In the genomic region with DNA sequence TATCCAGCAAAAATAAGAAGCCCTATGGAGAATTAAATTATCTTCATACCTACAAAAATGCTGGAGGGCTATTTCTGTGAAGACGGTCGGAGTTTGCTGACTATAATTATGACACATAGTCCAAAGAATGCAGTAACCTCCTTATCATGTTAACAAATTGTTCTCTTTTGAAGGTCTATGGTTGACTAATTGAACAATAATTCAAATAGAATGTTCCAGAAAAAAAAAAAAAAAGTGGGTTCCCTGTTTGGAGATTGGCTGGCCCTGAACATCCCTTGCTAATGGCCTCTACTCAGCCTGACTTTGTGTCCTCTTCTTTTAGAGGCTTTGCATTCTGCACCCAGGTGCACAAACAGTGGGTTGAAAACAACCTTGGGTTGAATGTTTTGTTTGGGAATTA, we compare ENCODE assay signal across 17 cellular contexts.
A peak's percentile ranks its signal among the peaks of the same experiment; 100 is the strongest.
DNase-seq lines count a peak whose midpoint lies in the region; ATAC-seq and TF ChIP-seq lines count a peak whose summit lies in the region.
"Had no signal": no experiment of that assay in that cellular context is flagged by ENCODE, and none has a peak within 500 bp of the region (broad histone marks: within the 10 kb centered on the region; RNA-seq: fewer than 3 reads in every experiment).

No MANE protein-coding gene starts in this region.

- H3K27ac ChIP-seq in IMR-90 (ENCODE audit: insufficient read depth, low read length) (no peak overlapping the region), A673 (ENCODE audit: low read depth, low read length, poor library complexity, severe bottlenecking) (no peak overlapping the region)
- H3K27ac ChIP-seq: colonic mucosa, gastrocnemius medialis, psoas muscle had no signal

- dilution Hi-C loops in IMR-90 (cut with HindIII; ENCODE audit: low sequenced_read_pairs, unreplicated experiment) = no loop called here

- H3K79me1 ChIP-seq in IMR-90 (ENCODE audit: low read depth in 1 of 2, low read length in 2 of 2) = 0 out of 4 replicates have a peak, but pooled peaks cover 0 to 2% of the 10 kb centered on the region in 2 experiments

- H2AK5ac ChIP-seq in IMR-90 (ENCODE audit: low read depth, low read length) = 0 out of 2 replicates have a peak overlapping the region, but pooled peaks have one; percentile 48

- POLR2A ChIA-PET in AG04449 (lab: Yijun Ruan, JAX) (interaction anchor here (0.9 kb wide), 1 partner anchor 88 kb away, joined by 3 read pairs; no protein-coding TSS in a partner anchor), IMR-90 (lab: Charles Lee; ENCODE audit: unreplicated experiment) (no interaction called here), A673 (lab: Charles Lee; ENCODE audit: low non-redundant PET) (no interaction called here)
- POLR2A ChIA-PET in activated CD4-positive, alpha-beta T cell treated with anti-CD3 and anti-CD28 coated beads for 36 hours (lab: Charles Lee) = no interaction called here

- H3K9me3 Mint-ChIP-seq in activated CD4-positive, alpha-beta T cell treated with anti-CD3 and anti-CD28 coated beads for 36 hours (ENCODE audit: low read depth) = no peaks in the 10 kb centered on the region

- H3K9ac ChIP-seq in IMR-90 (ENCODE audit: low read depth, low read length) = no peak overlapping the region

- peak overlapping the region; percentile 69; the same call in 1 of the 3 replicates for H2BK15ac ChIP-seq in IMR-90 (ENCODE audit: low read depth, low read length)

- H2BK5ac ChIP-seq in IMR-90 (ENCODE audit: low read depth, low read length, poor library complexity, severe bottlenecking) = peak overlapping the region; percentile 87

- peak overlapping the region; percentile 52; the same call in 1 of the 2 replicates for H3K56ac ChIP-seq in IMR-90 (ENCODE audit: extremely low read depth, insufficient read depth, low read length)

- H3K4me2 ChIP-seq in IMR-90 (ENCODE audit: low read depth, low read length) = peak overlapping the region; percentile 5; the same call in 1 of the 2 replicates

- no peak overlapping the region for H2AK9ac ChIP-seq in IMR-90 (replicated peaks; ENCODE audit: low read depth, low read length, poor library complexity)

- WGBS in IMR-90 (ENCODE audit: extremely low coverage in 2 of 2, insufficient read length in 1 of 2), 2 experiments = no CpG with 5 or more reads among the region's 2 CpGs

- TF ChIP-seq POLR2A in IMR-90 (IDR thresholded peaks at IDR 0.05; ENCODE audit: low read depth, low read length) = no peak

- H3K36me3 ChIP-seq in IMR-90 (ENCODE audit: control insufficient read depth, insufficient read depth, low read length) (no peaks in the 10 kb centered on the region), A673 (ENCODE audit: insufficient read depth, low read length, poor library complexity, severe bottlenecking) (no peaks in the 10 kb centered on the region)
- H3K36me3 ChIP-seq: colonic mucosa, gastrocnemius medialis had no signal

- H3K4me3 ChIP-seq in AG04449 (ENCODE audit: low read depth, low read length) (no peak overlapping the region), IMR-90 (ENCODE audit: insufficient read depth, low read depth, low read length) (no peak overlapping the region), A673 (ENCODE audit: low read depth, low read length, poor library complexity, severe bottlenecking) (no peak overlapping the region)
- H3K4me3 ChIP-seq: colonic mucosa, gastrocnemius medialis, psoas muscle had no signal

- peaks cover 15% of the 10 kb centered on the region for H3K9me1 ChIP-seq in IMR-90 (ENCODE audit: insufficient read depth, low read length)

- H2AFZ ChIP-seq in IMR-90 (replicated peaks; ENCODE audit: low read length, poor library complexity) = no peak overlapping the region

- H3K4me1 Mint-ChIP-seq in activated CD4-positive, alpha-beta T cell treated with anti-CD3 and anti-CD28 coated beads for 36 hours = no peaks in the 10 kb centered on the region

- H3K9me3 ChIP-seq in IMR-90 (ENCODE audit: control insufficient read depth, insufficient read depth, low read length) (no peaks in the 10 kb centered on the region), A673 (ENCODE audit: low read depth, low read length, poor library complexity, severe bottlenecking) (no peaks in the 10 kb centered on the region)
- H3K9me3 ChIP-seq: colonic mucosa, gastrocnemius medialis, psoas muscle had no signal

- DNase-seq in AG04449 (ENCODE audit: low read depth, low spot score) = peak; percentile 45
- peak; percentile 91 for DNase-seq in IMR-90
- DNase-seq in astrocyte of the hippocampus (ENCODE audit: low read depth, low spot score) = peak; percentile 60
- DNase-seq in glomerular visceral epithelial cell (ENCODE audit: extremely low spot score) = peak; percentile 71
- no peak for DNase-seq in activated CD4-positive, alpha-beta T cell treated with anti-CD3 and anti-CD28 coated beads for 36 hours
- no peak for DNase-seq in A673 (ENCODE audit: low spot score)
- DNase-seq in sciatic nerve (ENCODE audit: low spot score) = no peak
- no peak for DNase-seq in NOMO-1 treated with DMSO at 0.1 percent for 48 hours (lab: John Stamatoyannopoulos, UW; ENCODE audit: unreplicated experiment)
- DNase-seq: activated naive CD4-positive, alpha-beta T cell treated with anti-CD3 and anti-CD28 coated beads for 36 hours; AML-193; colonic mucosa; gastrocnemius medialis; NCI-H69; psoas muscle; SHP77 treated with DMSO at 0.1 percent for 48 hours; stimulated activated CD4-positive, alpha-beta T cell treated with anti-CD3 and anti-CD28 coated beads, Interleukin-2, amount 100 ng/mL, for 24 hours had no signal

- no peaks in the 10 kb centered on the region for H4K20me1 ChIP-seq in IMR-90 (ENCODE audit: insufficient read depth, low read length)

- no peaks in the 10 kb centered on the region for H3K36me3 Mint-ChIP-seq in activated CD4-positive, alpha-beta T cell treated with anti-CD3 and anti-CD28 coated beads for 36 hours (ENCODE audit: low read depth)
- H3K36me3 Mint-ChIP-seq: type B pancreatic cell had no signal

- H2BK120ac ChIP-seq in IMR-90 (ENCODE audit: low read depth, low read length) = peak overlapping the region; percentile 66

- peak overlapping the region; percentile 8; the same call in 1 of the 2 replicates for H3K14ac ChIP-seq in IMR-90 (replicated peaks; ENCODE audit: low read depth, low read length)

- BruUV-seq in IMR-90 (replicated peaks; lab: Mats Ljungman, UMichigan) = no TSS peak
- BruUV-seq in A673 (replicated peaks; lab: Mats Ljungman, UMichigan) = no TSS peak

- no peaks in the 10 kb centered on the region for H3K27me3 ChIP-seq in IMR-90 (ENCODE audit: control insufficient read depth, insufficient read depth, low read length)
- no peaks in the 10 kb centered on the region for H3K27me3 ChIP-seq in A673 (replicated peaks; ENCODE audit: insufficient read depth, low read depth, low read length, poor library complexity)
- H3K27me3 ChIP-seq: colonic mucosa, gastrocnemius medialis had no signal

- in situ Hi-C loops in IMR-90 (cut with MboI; ENCODE audit: low sequenced_read_pairs) = no loop called here

- CTCF ChIA-PET in AG04449 (lab: Yijun Ruan, JAX) = interaction anchor here (0.9 to 4.8 kb wide), 11 partner anchors 8 to 321 kb away, joined by 3 to 83 read pairs (median 4); a partner anchor contains a TSS
- CTCF ChIA-PET in IMR-90 (lab: Yijun Ruan, JAX) = interaction anchor here (0.6 to 2.3 kb wide), 6 partner anchors 12 to 119 kb away, joined by 3 to 9 read pairs (median 5); a partner anchor contains a TSS
- CTCF ChIA-PET in activated CD4-positive, alpha-beta T cell treated with anti-CD3 and anti-CD28 coated beads for 36 hours (lab: Charles Lee) = interaction anchor here (0.7 to 1.4 kb wide), 2 partner anchors 10 to 38 kb away, joined by 3 read pairs; no protein-coding TSS in a partner anchor
- CTCF ChIA-PET in A673 (lab: Charles Lee) = no interaction called here

- peak overlapping the region; percentile 3; the same call in 1 of the 2 replicates for H3K18ac ChIP-seq in IMR-90 (ENCODE audit: low read depth, low read length)

- H3K23ac ChIP-seq in IMR-90 (ENCODE audit: low read depth, low read length) = no peak overlapping the region

- no peak for TF ChIP-seq RAD21 in IMR-90 (IDR thresholded peaks at IDR 0.05; ENCODE audit: low read length)

- H3K4ac ChIP-seq in IMR-90 (ENCODE audit: low read depth, low read length) = peak overlapping the region; percentile 62; the same call in 1 of the 2 replicates

- TF ChIP-seq CTCF in AG04449 (IDR thresholded peaks at IDR 0.05; ENCODE audit: insufficient read depth, low read length, missing control alignments) (no peak), IMR-90 (conservative IDR thresholded peaks at IDR 0.05; ENCODE audit: low read depth, low read length) (no peak), A673 (conservative IDR thresholded peaks at IDR 0.05; ENCODE audit: low read depth, low read length) (no peak)

- H4K8ac ChIP-seq in IMR-90 (ENCODE audit: low read depth in 2 of 2, low read length in 2 of 2) = peak overlapping the region in 1 of 2 experiments; percentile 59; a peak in 2 of 4 replicates

- ATAC-seq in IMR-90 (ENCODE audit: low read depth) = peak; percentile 81
- no peak for ATAC-seq in activated CD4-positive, alpha-beta T cell treated with anti-CD3 and anti-CD28 coated beads for 36 hours
- no peak for ATAC-seq in sciatic nerve
- ATAC-seq: gastrocnemius medialis, psoas muscle had no signal

- intact Hi-C loops in IMR-90 (cut with micrococcal nuclease) = loop anchor here (1.0 kb wide), 1 partner anchor 83 kb away; a partner anchor contains a TSS
- intact Hi-C loops in activated CD4-positive, alpha-beta T cell treated with anti-CD3 and anti-CD28 coated beads for 36 hours (cut with DNase I, micrococcal nuclease) = no loop called here
- intact Hi-C loops in A673 (cut with micrococcal nuclease; ENCODE audit: unreplicated experiment) = no loop called here
- intact Hi-C loops in sciatic nerve (cut with DNase I) = no loop called here

- H3K4me1 ChIP-seq in IMR-90 (ENCODE audit: control insufficient read depth, insufficient read depth, low read length) (peaks cover 6% of the 10 kb centered on the region; the same call in 1 of the 2 replicates), A673 (ENCODE audit: insufficient read depth, low read length, poor library complexity, severe bottlenecking) (no peaks in the 10 kb centered on the region)
- H3K4me1 ChIP-seq: colonic mucosa, gastrocnemius medialis, psoas muscle had no signal

- H3K4me3 Mint-ChIP-seq in activated CD4-positive, alpha-beta T cell treated with anti-CD3 and anti-CD28 coated beads for 36 hours = no peak overlapping the region
- H3K4me3 Mint-ChIP-seq: activated naive CD4-positive, alpha-beta T cell treated with anti-CD3 and anti-CD28 coated beads for 36 hours; type B pancreatic cell had no signal

- peaks cover 13% of the 10 kb centered on the region for H3K27me3 Mint-ChIP-seq in activated CD4-positive, alpha-beta T cell treated with anti-CD3 and anti-CD28 coated beads for 36 hours

- H2BK20ac ChIP-seq in IMR-90 (ENCODE audit: low read depth, low read length) = peak overlapping the region; percentile 81

- H3K27ac Mint-ChIP-seq in activated CD4-positive, alpha-beta T cell treated with anti-CD3 and anti-CD28 coated beads for 36 hours = no peak overlapping the region
- H3K27ac Mint-ChIP-seq: activated naive CD4-positive, alpha-beta T cell treated with anti-CD3 and anti-CD28 coated beads for 36 hours; type B pancreatic cell had no signal

- H4K91ac ChIP-seq in IMR-90 (ENCODE audit: insufficient read depth, low read depth, low read length) = peak overlapping the region; percentile 67

- H4K5ac ChIP-seq in IMR-90 (ENCODE audit: low read depth, low read length) = no peak overlapping the region

TF ChIP-seq in IMR-90, 13 proteins besides CTCF, POLR2A, EP300 and RAD21 (continues in another document):
- peak; percentile 39; the same call in 1 of the 2 replicates for TF ChIP-seq MAFK (IDR thresholded peaks at IDR 0.05; ENCODE audit: low read depth, low read length)

Comparison
In these comparisons a context has a peak if more than half of its experiments do, and no peak if none do; other contexts are left out.
1. DNase-seq: peak in AG04449 (single experiment), IMR-90 (single experiment), astrocyte of the hippocampus (single experiment) and glomerular visceral epithelial cell (single experiment); none in activated CD4-positive, alpha-beta T cell treated with anti-CD3 and anti-CD28 coated beads for 36 hours (single experiment), A673 (single experiment), sciatic nerve (single experiment) and NOMO-1 treated with DMSO at 0.1 percent for 48 hours (single experiment).